8 cellular contexts compared by ENCODE assay signal in genomic region chr1:25744140-25744581, GRCh38. TPM values are rescaled to one million over a fixed set of nuclear protein-coding genes. Genes with fewer than 3 reads are reported as not detected.
DNase-seq lines count a peak whose midpoint lies in the region; ATAC-seq and TF ChIP-seq lines count a peak whose summit lies in the region.

No MANE protein-coding gene starts in this region.

- TF ChIP-seq CTCF in fibroblast of the aortic adventitia (IDR thresholded peaks at IDR 0.05; ENCODE audit: insufficient read depth, low read length) = peak; percentile 70

- H3K4me3 ChIP-seq in fibroblast of the aortic adventitia (ENCODE audit: low read depth, low read length) = no peak overlapping the region

- ATAC-seq in GM18867 (IDR thresholded peaks at IDR 0.05; ENCODE audit: unreplicated experiment) = no peak
- no peak for ATAC-seq in HG02981 (IDR thresholded peaks at IDR 0.05; ENCODE audit: unreplicated experiment)

- DNase-seq in GOT3 (lab: John Stamatoyannopoulos, UW) = peak; percentile 22
- DNase-seq in SHP77 (lab: John Stamatoyannopoulos, UW) = peak; percentile 75 to 80
- DNase-seq in fibroblast of the aortic adventitia (ENCODE audit: low read depth) = peak; percentile 88
- peak in 42 of 56 donors; percentile 2 to 67 (median 31) for DNase-seq in nucleus accumbens (lab: John Stamatoyannopoulos, UW)
- no peak for DNase-seq in NCI-H2227 (lab: John Stamatoyannopoulos, UW; ENCODE audit: unreplicated experiment)
- no peak for DNase-seq in H4 (ENCODE audit: low spot score)

RNA-seq across cellular contexts. Expression of gene SELENON, which starts 55.8 kb away (rescaled TPM):
- 10.2 and 35.0 TPM in 2 replicates for total RNA-seq in fibroblast of the aortic adventitia (ENCODE audit: low replicate concordance)
- total RNA-seq in H4 (2014; rRNA removed; shearing (Covaris generic)) = 27.7 and 32.1 TPM in 2 replicates

Comparison
In these comparisons a context has a peak if more than half of its experiments do, and no peak if none do; other contexts are left out.
1. DNase-seq: peak in GOT3 (single experiment), SHP77 (2 of 2), fibroblast of the aortic adventitia (single experiment) and nucleus accumbens (42 of 56); none in NCI-H2227 (single experiment) and H4 (single experiment).